Comparison of ENCODE assay signal across 15 cellular contexts in the genomic region with DNA sequence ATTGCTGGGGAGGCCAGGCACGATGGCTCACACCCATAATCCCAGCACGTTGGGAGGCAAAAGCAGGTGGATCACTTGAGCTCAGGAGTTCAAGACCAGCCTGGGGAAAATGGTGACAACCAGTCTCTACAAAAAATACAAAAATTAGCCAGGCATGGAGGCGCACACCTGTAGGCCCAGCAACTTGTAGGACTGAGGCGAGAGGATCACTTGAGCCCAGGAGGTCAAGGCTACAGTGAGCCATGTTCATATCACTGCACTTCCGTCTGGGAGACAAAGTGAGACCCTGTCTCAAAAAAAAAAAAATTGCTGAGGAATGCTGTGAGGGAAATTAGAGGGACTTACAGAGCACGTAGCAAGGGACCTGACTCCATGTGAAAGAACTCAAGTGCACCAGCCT.
"Had no signal": no experiment of that assay in that cellular context is flagged by ENCODE, and none has a peak within 500 bp of the region (broad histone marks: within the 10 kb centered on the region; RNA-seq: fewer than 3 reads in every experiment).

No MANE protein-coding gene starts in this region.

- H3K27me3 Mint-ChIP-seq: natural killer cell treated with Interleukin-12 subunit alpha and Interleukin-12 subunit beta and Interleukin-15 and Interleukin-18, amount 100 ng/mL, for 72 hours had no signal

- H3K27ac ChIP-seq: dorsolateral prefrontal cortex, heart left ventricle, left lung, spleen, WERI-Rb-1 had no signal

- H3K9me3 Mint-ChIP-seq: natural killer cell treated with Interleukin-12 subunit alpha and Interleukin-12 subunit beta and Interleukin-15 and Interleukin-18, amount 100 ng/mL, for 72 hours had no signal

- H3K27me3 ChIP-seq: dorsolateral prefrontal cortex, heart left ventricle, left lung, spleen had no signal

- DNase-seq: activated CD4-positive, alpha-beta T cell treated with anti-CD3 and anti-CD28 coated beads for 48 hours; activated CD8-positive, alpha-beta T cell treated with anti-CD3 and anti-CD28 coated beads, Interleukin-2, amount 10 ng/mL, durations not matched to agents 7 days and 5 days; activated effector memory CD4-positive, alpha-beta T cell treated with Interleukin-2 at 50 U/mL for 16 hours; dorsolateral prefrontal cortex; foreskin melanocyte; heart left ventricle; left lung; nucleus accumbens; spleen; stimulated activated CD4-positive, alpha-beta T cell treated with anti-CD3 and anti-CD28 coated beads, Interleukin-2, amount 100 ng/mL, for 24 hours; stimulated activated naive CD4-positive, alpha-beta T cell; T-helper 1 cell; WERI-Rb-1 had no signal

- H3K27ac Mint-ChIP-seq: activated CD8-positive, alpha-beta T cell treated with anti-CD3 and anti-CD28 coated beads, Interleukin-2, amount 10 ng/mL, durations not matched to agents 7 days and 5 days; natural killer cell treated with Interleukin-12 subunit alpha and Interleukin-12 subunit beta and Interleukin-15 and Interleukin-18, amount 100 ng/mL, for 72 hours had no signal

- H3K4me3 Mint-ChIP-seq: activated CD8-positive, alpha-beta T cell treated with anti-CD3 and anti-CD28 coated beads, Interleukin-2, amount 10 ng/mL, durations not matched to agents 7 days and 5 days; natural killer cell treated with Interleukin-12 subunit alpha and Interleukin-12 subunit beta and Interleukin-15 and Interleukin-18, amount 100 ng/mL, for 72 hours had no signal

- H3K4me3 ChIP-seq: dorsolateral prefrontal cortex, heart left ventricle, left lung, spleen had no signal

- ATAC-seq: activated CD8-positive, alpha-beta T cell treated with anti-CD3 and anti-CD28 coated beads, Interleukin-2, amount 10 ng/mL, durations not matched to agents 7 days and 5 days; heart left ventricle; left lung; natural killer cell treated with Interleukin-12 subunit alpha and Interleukin-12 subunit beta and Interleukin-15 and Interleukin-18, amount 100 ng/mL, for 72 hours; right cardiac atrium had no signal

- H3K9me3 ChIP-seq: heart left ventricle, left lung, spleen had no signal

- H3K36me3 Mint-ChIP-seq: natural killer cell treated with Interleukin-12 subunit alpha and Interleukin-12 subunit beta and Interleukin-15 and Interleukin-18, amount 100 ng/mL, for 72 hours had no signal
